ENCODE assay signal across 8 cellular contexts in genomic region chr12:56152756-56153137, GRCh38. TPM values are rescaled to one million over a fixed set of nuclear protein-coding genes. Genes with fewer than 3 reads are reported as not detected.
DNase-seq lines count a peak whose midpoint lies in the region; ATAC-seq and TF ChIP-seq lines count a peak whose summit lies in the region.

No MANE protein-coding gene starts in this region.

- no peaks in the 10 kb centered on the region for H3K27me3 ChIP-seq in kidney epithelial cell (ENCODE audit: control insufficient read depth, insufficient read depth, low read length)
- H3K27me3 ChIP-seq in testis: no peaks in the 10 kb centered on the region

- H3K4me3 ChIP-seq in kidney epithelial cell (ENCODE audit: low read depth, low read length): peak overlapping the region; percentile 62
- peak overlapping the region; percentile 80 for H3K4me3 ChIP-seq in testis

- CTCF ChIA-PET in activated CD4-positive, alpha-beta T cell treated with anti-CD3 and anti-CD28 coated beads, Interleukin-2, amount 10 ng/mL, durations not matched to agents 7 days and 5 days (lab: Charles Lee): no interaction called here

- H3K9me3 ChIP-seq in testis: no peaks in the 10 kb centered on the region

- no peaks in the 10 kb centered on the region for H3K27me3 Mint-ChIP-seq in activated CD4-positive, alpha-beta T cell treated with anti-CD3 and anti-CD28 coated beads, Interleukin-2, amount 10 ng/mL, durations not matched to agents 7 days and 5 days
- H3K27me3 Mint-ChIP-seq in activated naive CD8-positive, alpha-beta T cell treated with anti-CD3 and anti-CD28 coated beads, Interleukin-2, amount 10 ng/mL, durations not matched to agents 7 days and 5 days: no peaks in the 10 kb centered on the region

- TF ChIP-seq CTCF in kidney epithelial cell (IDR thresholded peaks at IDR 0.05; ENCODE audit: insufficient read depth, low read length, poor library complexity, severe bottlenecking) (no peak), testis (IDR thresholded peaks at IDR 0.05) (no peak)

- H3K9me3 Mint-ChIP-seq in activated CD4-positive, alpha-beta T cell treated with anti-CD3 and anti-CD28 coated beads, Interleukin-2, amount 10 ng/mL, durations not matched to agents 7 days and 5 days: no peaks in the 10 kb centered on the region
- H3K9me3 Mint-ChIP-seq in activated naive CD8-positive, alpha-beta T cell treated with anti-CD3 and anti-CD28 coated beads, Interleukin-2, amount 10 ng/mL, durations not matched to agents 7 days and 5 days: no peaks in the 10 kb centered on the region

- peak overlapping the region; percentile 83 for H3K4me3 Mint-ChIP-seq in activated CD4-positive, alpha-beta T cell treated with anti-CD3 and anti-CD28 coated beads, Interleukin-2, amount 10 ng/mL, durations not matched to agents 7 days and 5 days
- peak overlapping the region; percentile 95 for H3K4me3 Mint-ChIP-seq in activated naive CD8-positive, alpha-beta T cell treated with anti-CD3 and anti-CD28 coated beads, Interleukin-2, amount 10 ng/mL, durations not matched to agents 7 days and 5 days

- H3K4me1 ChIP-seq in testis: peaks cover 25% of the 10 kb centered on the region

- intact Hi-C loops in testis (cut with DNase I; ENCODE audit: low total_unique reads): no loop called here

- H3K27ac ChIP-seq in testis: peak overlapping the region; percentile 77 to 92

- WGBS in testis, 2 donors: 2 to 5% methylated on average over 7 of the region's 7 CpGs

- DNase-seq in activated CD4-positive, alpha-beta T cell treated with anti-CD3 and anti-CD28 coated beads, Interleukin-2, amount 10 ng/mL, durations not matched to agents 7 days and 5 days: no peak
- DNase-seq in activated CD4-positive, alpha-beta T cell treated with anti-CD3 and anti-CD28 coated beads for 4 hours: no peak
- no peak for DNase-seq in activated naive CD8-positive, alpha-beta T cell treated with anti-CD3 and anti-CD28 coated beads, Interleukin-2, amount 10 ng/mL, durations not matched to agents 7 days and 5 days
- no peak for DNase-seq in kidney epithelial cell (ENCODE audit: low read depth)
- no peak for DNase-seq in testis
- DNase-seq in globus pallidus (ENCODE audit: low spot score): no peak
- DNase-seq in NCI-H526 (lab: John Stamatoyannopoulos, UW): no peak

- H3K4me1 Mint-ChIP-seq in activated CD4-positive, alpha-beta T cell treated with anti-CD3 and anti-CD28 coated beads, Interleukin-2, amount 10 ng/mL, durations not matched to agents 7 days and 5 days: peaks cover 55% of the 10 kb centered on the region
- H3K4me1 Mint-ChIP-seq in activated naive CD8-positive, alpha-beta T cell treated with anti-CD3 and anti-CD28 coated beads, Interleukin-2, amount 10 ng/mL, durations not matched to agents 7 days and 5 days: peaks cover 36% of the 10 kb centered on the region

- peaks cover 2% of the 10 kb centered on the region for H3K36me3 ChIP-seq in kidney epithelial cell (ENCODE audit: control insufficient read depth, insufficient read depth, low read length)
- H3K36me3 ChIP-seq in testis (ENCODE audit: low read depth, missing control alignments): no peaks in the 10 kb centered on the region

- ATAC-seq in activated naive CD8-positive, alpha-beta T cell treated with anti-CD3 and anti-CD28 coated beads, Interleukin-2, amount 10 ng/mL, durations not matched to agents 7 days and 5 days (ENCODE audit: low read depth): no peak
- no peak for ATAC-seq in GM19035 (IDR thresholded peaks at IDR 0.05; ENCODE audit: unreplicated experiment)

- H3K27ac Mint-ChIP-seq in activated CD4-positive, alpha-beta T cell treated with anti-CD3 and anti-CD28 coated beads, Interleukin-2, amount 10 ng/mL, durations not matched to agents 7 days and 5 days: peak overlapping the region; percentile 98
- H3K27ac Mint-ChIP-seq in activated naive CD8-positive, alpha-beta T cell treated with anti-CD3 and anti-CD28 coated beads, Interleukin-2, amount 10 ng/mL, durations not matched to agents 7 days and 5 days: peak overlapping the region; percentile 100

- POLR2A ChIA-PET in activated CD4-positive, alpha-beta T cell treated with anti-CD3 and anti-CD28 coated beads, Interleukin-2, amount 10 ng/mL, durations not matched to agents 7 days and 5 days (lab: Charles Lee): no interaction called here
- POLR2A ChIA-PET in activated naive CD8-positive, alpha-beta T cell treated with anti-CD3 and anti-CD28 coated beads, Interleukin-2, amount 10 ng/mL, durations not matched to agents 7 days and 5 days (lab: Charles Lee): interaction anchor here (1.4 to 4.2 kb wide), 2 partner anchors 25 to 35 kb away, joined by 8 to 67 read pairs; partner anchors contain the start of genes ESYT1 and ZC3H10

- peaks cover 23% of the 10 kb centered on the region for H3K36me3 Mint-ChIP-seq in activated CD4-positive, alpha-beta T cell treated with anti-CD3 and anti-CD28 coated beads, Interleukin-2, amount 10 ng/mL, durations not matched to agents 7 days and 5 days (ENCODE audit: low read depth)
- H3K36me3 Mint-ChIP-seq in activated naive CD8-positive, alpha-beta T cell treated with anti-CD3 and anti-CD28 coated beads, Interleukin-2, amount 10 ng/mL, durations not matched to agents 7 days and 5 days: peaks cover 17% of the 10 kb centered on the region

- TF ChIP-seq POLR2A in testis (IDR thresholded peaks at IDR 0.05): no peak

RNA-seq across cellular contexts. Expression of gene MYL6B, which starts 0.4 kb away (rescaled TPM):
- total RNA-seq in activated CD4-positive, alpha-beta T cell treated with anti-CD3 and anti-CD28 coated beads, Interleukin-2, amount 10 ng/mL, durations not matched to agents 7 days and 5 days: 10 to 100 TPM; 56.6 to 63.4 TPM
- total RNA-seq in activated naive CD8-positive, alpha-beta T cell treated with anti-CD3 and anti-CD28 coated beads, Interleukin-2, amount 10 ng/mL, durations not matched to agents 7 days and 5 days: 10 to 100 TPM; 46.6 to 47.8 TPM
- total RNA-seq in kidney epithelial cell (95.2 and 107 TPM in 2 replicates), testis (100 to 1,000 TPM; 229 to 428 TPM)
- polyA plus RNA-seq in testis (ENCODE audit: insufficient read depth, low read depth, low replicate concordance): 480 TPM

RNA-seq across cellular contexts. Expression of gene MYL6, which starts 5.4 kb away (rescaled TPM):
- total RNA-seq in activated CD4-positive, alpha-beta T cell treated with anti-CD3 and anti-CD28 coated beads, Interleukin-2, amount 10 ng/mL, durations not matched to agents 7 days and 5 days: 1,000 to 10,000 TPM; 1,336 to 1,525 TPM
- total RNA-seq in activated naive CD8-positive, alpha-beta T cell treated with anti-CD3 and anti-CD28 coated beads, Interleukin-2, amount 10 ng/mL, durations not matched to agents 7 days and 5 days: 1,000 to 10,000 TPM; 1,083 to 1,169 TPM
- total RNA-seq in kidney epithelial cell (1,283 and 1,365 TPM in 2 replicates), testis (1,000 to 10,000 TPM in 1 of 2 donors, 100 to 1,000 TPM in 1; 939 to 1,373 TPM)
- 1,271 TPM for polyA plus RNA-seq in testis (ENCODE audit: insufficient read depth, low read depth, low replicate concordance)

RNA-seq across cellular contexts. Expression of gene ESYT1, which starts 24.7 kb away (rescaled TPM):
- 100 to 1,000 TPM; 367 to 399 TPM for total RNA-seq in activated CD4-positive, alpha-beta T cell treated with anti-CD3 and anti-CD28 coated beads, Interleukin-2, amount 10 ng/mL, durations not matched to agents 7 days and 5 days
- total RNA-seq in activated naive CD8-positive, alpha-beta T cell treated with anti-CD3 and anti-CD28 coated beads, Interleukin-2, amount 10 ng/mL, durations not matched to agents 7 days and 5 days: 100 to 1,000 TPM; 251 TPM
- total RNA-seq in kidney epithelial cell (213 and 309 TPM in 2 replicates), testis (10 to 100 TPM; 72.0 to 99.8 TPM)
- 50.8 TPM for polyA plus RNA-seq in testis (ENCODE audit: insufficient read depth, low read depth, low replicate concordance)

RNA-seq across cellular contexts. Expression of gene ZC3H10, which starts 34.7 kb away (rescaled TPM):
- 1 to 10 TPM; 8.2 to 9.1 TPM for total RNA-seq in activated CD4-positive, alpha-beta T cell treated with anti-CD3 and anti-CD28 coated beads, Interleukin-2, amount 10 ng/mL, durations not matched to agents 7 days and 5 days
- 10 to 100 TPM; 10.6 to 12.0 TPM for total RNA-seq in activated naive CD8-positive, alpha-beta T cell treated with anti-CD3 and anti-CD28 coated beads, Interleukin-2, amount 10 ng/mL, durations not matched to agents 7 days and 5 days
- total RNA-seq in kidney epithelial cell: 3.0 and 4.7 TPM in 2 replicates
- 10 to 100 TPM; 16.2 to 20.6 TPM for total RNA-seq in testis
- 12.4 TPM for polyA plus RNA-seq in testis (ENCODE audit: insufficient read depth, low read depth, low replicate concordance)

RNA-seq across cellular contexts. Expression of gene RPL41, which starts 36.3 kb away (rescaled TPM):
- 1,000 to 10,000 TPM; 3,940 to 4,815 TPM for total RNA-seq in activated CD4-positive, alpha-beta T cell treated with anti-CD3 and anti-CD28 coated beads, Interleukin-2, amount 10 ng/mL, durations not matched to agents 7 days and 5 days
- 1,000 to 10,000 TPM; 4,462 to 4,551 TPM for total RNA-seq in activated naive CD8-positive, alpha-beta T cell treated with anti-CD3 and anti-CD28 coated beads, Interleukin-2, amount 10 ng/mL, durations not matched to agents 7 days and 5 days
- total RNA-seq in kidney epithelial cell: 2,735 and 3,237 TPM in 2 replicates
- total RNA-seq in testis: 1,000 to 10,000 TPM; 1,066 to 1,985 TPM
- polyA plus RNA-seq in testis (ENCODE audit: insufficient read depth, low read depth, low replicate concordance): 2,323 TPM
